Comparison of ENCODE assay signal across 10 cellular contexts in genomic region chr6:31837612-31838553, GRCh38. TPM values are rescaled to one million over a fixed set of nuclear protein-coding genes. Genes with fewer than 3 reads are reported as not detected.
A peak's percentile ranks its signal among the peaks of the same experiment; 100 is the strongest.
DNase-seq lines count a peak whose midpoint lies in the region; ATAC-seq, FAIRE-seq and TF ChIP-seq lines count a peak whose summit lies in the region.
"Had no signal": no experiment of that assay in that cellular context is flagged by ENCODE, and none has a peak within 500 bp of the region (broad histone marks: within the 10 kb centered on the region; RNA-seq: fewer than 3 reads in every experiment).

No MANE protein-coding gene starts in this region.

- in situ Hi-C loops in GM12878 (cut with MboI) = loop anchor here (10.0 kb wide), 1 partner anchor 293 kb away; the partner anchor contains the start of genes ATP6V1G2, DDX39B and NFKBIL1

- H3K4me2 ChIP-seq in GM12878 (ENCODE audit: control insufficient read depth, insufficient read depth) = peak overlapping the region; percentile 30

- intact Hi-C loops in GM12878 (cut with micrococcal nuclease; ENCODE audit: unreplicated experiment) = no loop called here

- DNase-seq in AML-193 (lab: John Stamatoyannopoulos, UW) = peak; percentile 48
- no peak for DNase-seq in GM12878 (ENCODE audit: low read depth, low spot score)
- no peak for DNase-seq in NK-92 (lab: John Stamatoyannopoulos, UW; ENCODE audit: unreplicated experiment)
- DNase-seq in DMS53 treated with DMSO at 0.1 percent for 48 hours (lab: John Stamatoyannopoulos, UW; ENCODE audit: unreplicated experiment) = no peak
- DNase-seq: NCI-H1417 treated with DMSO at 0.1 percent for 48 hours had no signal

- RAD21 ChIA-PET in GM12878 (lab: Charles Lee; ENCODE audit: unreplicated experiment) = interaction anchor here (0.8 to 2.2 kb wide), 5 partner anchors 7 to 185 kb away, joined by 3 to 10 read pairs (median 5); partner anchors contain the start of gene NEU1

- H3K36me3 ChIP-seq in HUES48 (ENCODE audit: control insufficient read depth, insufficient read depth, low read length) (peaks cover 54% of the 10 kb centered on the region), GM12878 (ENCODE audit: control insufficient read depth in 2 of 2, insufficient read depth in 2 of 2, low read length in 1 of 2) (peaks cover 10 to 24% of the 10 kb centered on the region in 2 experiments), mucosa of rectum (ENCODE audit: control insufficient read depth in 2 of 2, insufficient read depth in 2 of 2, low read length in 2 of 2) (peaks cover 32 to 43% of the 10 kb centered on the region in 2 donors)

- H3K9ac ChIP-seq in HUES48 (ENCODE audit: low read depth, low read length) = peak overlapping the region; percentile 95; the same call in 1 of the 2 replicates
- H3K9ac ChIP-seq in GM12878 (ENCODE audit: control insufficient read depth, insufficient read depth, low read length) = peak overlapping the region; percentile 90
- peak overlapping the region; percentile 24 to 98 for H3K9ac ChIP-seq in mucosa of rectum (ENCODE audit: low read depth in 1 of 2, low read length in 2 of 2)

- no peaks in the 10 kb centered on the region for H3K9me3 ChIP-seq in HUES48 (ENCODE audit: control insufficient read depth, insufficient read depth, low read length)
- H3K9me3 ChIP-seq in GM12878 (replicated peaks; ENCODE audit: control insufficient read depth, insufficient read depth, low read length) = no peaks in the 10 kb centered on the region
- H3K9me3 ChIP-seq in mucosa of rectum (ENCODE audit: control insufficient read depth in 2 of 2, low read length in 2 of 2) = no peaks in the 10 kb centered on the region

- 7% methylated on average over 9 of the region's 9 CpGs for WGBS in GM12878 (ENCODE audit: insufficient coverage, insufficient replicate concordance, low lambda C conversion rate, missing lambda C conversion rate)

- TF ChIP-seq CTCF in GM12878 (IDR thresholded peaks at IDR 0.05 in 2 of 3, conservative IDR thresholded peaks at IDR 0.05 in 1 of 3; ENCODE audit: control insufficient read depth in 2 of 3, extremely low read depth in 1 of 3, insufficient read depth in 1 of 3, low read depth in 3 of 3, low read length in 3 of 3) = no peak

- POLR2A ChIA-PET in GM12878 (lab: Charles Lee) = interaction anchor here (0.7 to 10.9 kb wide), 5 partner anchors 22 to 101 kb away, joined by 3 to 122 read pairs (median 4); partner anchors contain the start of genes CLIC1, MSH5 and NEU1

- H3K27ac ChIP-seq in HUES48 (ENCODE audit: low read depth, low read length) = peak overlapping the region; percentile 98
- H3K27ac ChIP-seq in GM12878 (ENCODE audit: control insufficient read depth, insufficient read depth) = no peak overlapping the region; the same call in 1 of the 2 replicates
- peak overlapping the region; percentile 16 to 39 for H3K27ac ChIP-seq in mucosa of rectum (ENCODE audit: low read depth in 2 of 2, low read length in 2 of 2)

- H4K20me1 ChIP-seq in GM12878 (ENCODE audit: control insufficient read depth, insufficient read depth) = peaks cover 9% of the 10 kb centered on the region

- peak overlapping the region; percentile 91 for H3K4me3 ChIP-seq in HUES48 (ENCODE audit: low read depth, low read length)
- H3K4me3 ChIP-seq in GM12878 = peak overlapping the region; percentile 82
- H3K4me3 ChIP-seq in mucosa of rectum (ENCODE audit: low read length in 2 of 2) = peak overlapping the region; percentile 20 to 89

- H3K4me1 ChIP-seq in HUES48 (ENCODE audit: control insufficient read depth, insufficient read depth, low read length) (peaks cover 7% of the 10 kb centered on the region), GM12878 (ENCODE audit: control insufficient read depth, insufficient read depth, low read length) (peaks cover 17% of the 10 kb centered on the region), mucosa of rectum (ENCODE audit: control insufficient read depth in 2 of 2, insufficient read depth in 2 of 2, low read length in 2 of 2) (peaks cover 27 to 42% of the 10 kb centered on the region in 2 donors)

- TF ChIP-seq EP300 in GM12878 (IDR thresholded peaks at IDR 0.05; ENCODE audit: borderline replicate concordance in 1 of 2, control insufficient read depth in 1 of 2, low read depth in 2 of 2, low read length in 2 of 2) = no peak

- no peak for FAIRE-seq in GM12878 (lab: Jason Lieb, UNC)
- FAIRE-seq: bronchial epithelial cell had no signal

- TF ChIP-seq RAD21 in GM12878 (IDR thresholded peaks at IDR 0.05; ENCODE audit: insufficient read depth, low read depth, low read length) = no peak

- TF ChIP-seq POLR2A in GM12878 (IDR thresholded peaks at IDR 0.05; ENCODE audit: low read depth, low read length) = no peak

- no peak overlapping the region for H2AFZ ChIP-seq in GM12878 (ENCODE audit: control insufficient read depth, low read depth, low read length)

- SMC1A ChIA-PET in GM12878 (lab: Charles Lee; ENCODE audit: uncharacterized antibody, unreplicated experiment) = interaction anchor here (0.6 to 2.3 kb wide), 12 partner anchors 15 to 430 kb away, joined by 3 to 13 read pairs (median 4); partner anchors contain the start of genes DDX39B and NEU1

- CTCF ChIA-PET in GM12878 (lab: Yijun Ruan, JAX) = interaction anchor here (0.6 to 3.3 kb wide), 9 partner anchors 12 to 109 kb away, joined by 3 to 22 read pairs (median 3); partner anchors contain the start of genes DDAH2 and NEU1

- ATAC-seq in GM12878 = no peak
- no peak for ATAC-seq in GM19023 (IDR thresholded peaks at IDR 0.05; ENCODE audit: unreplicated experiment)
- ATAC-seq in HG02610 (IDR thresholded peaks at IDR 0.05; ENCODE audit: unreplicated experiment) = no peak

- peaks cover 52% of the 10 kb centered on the region for H3K79me2 ChIP-seq in GM12878 (ENCODE audit: control insufficient read depth, insufficient read depth, low read length)

- no TSS peak for BruUV-seq in GM12878 (replicated peaks; lab: Mats Ljungman, UMichigan)

- no peaks in the 10 kb centered on the region for H3K27me3 ChIP-seq in HUES48 (ENCODE audit: control insufficient read depth, insufficient read depth, low read length)
- no peaks in the 10 kb centered on the region for H3K27me3 ChIP-seq in GM12878 (replicated peaks in 1 of 2; ENCODE audit: control insufficient read depth in 2 of 2, insufficient read depth in 2 of 2, low read length in 1 of 2)
- H3K27me3 ChIP-seq in mucosa of rectum (ENCODE audit: control insufficient read depth in 2 of 2, insufficient read depth in 2 of 2, low read length in 2 of 2) = no peaks in the 10 kb centered on the region

RNA-seq across cellular contexts. Expression of gene HSPA1B, which starts 10.3 kb away (rescaled TPM):
- total RNA-seq in GM12878 (2013; cell fraction: nucleolus; rRNA removed) = 55.2 and 66.8 TPM in 2 replicates
- 23.5 and 24.0 TPM in 2 replicates for total RNA-seq in GM12878 (2014; rRNA removed)
- 5.9 and 8.1 TPM in 2 replicates for total RNA-seq in GM12878 (2014; rRNA removed; fragmentation: Illumina TruSeq; extraction: Trizol)
- 27.2 and 29.3 TPM in 2 replicates for total RNA-seq in GM12878 (2021)
- 8.8 TPM for polyA plus RNA-seq in GM12878 (2011; ENCODE audit: low read depth)
- polyA plus RNA-seq in GM12878 (2011; rRNA removed) = 5.1 and 12.8 TPM in 2 replicates
- polyA plus RNA-seq in GM12878 (2011; cell fraction: cytosol; rRNA removed) = 11.5 and 13.7 TPM in 2 replicates
- polyA plus RNA-seq in GM12878 (2011; cell fraction: nucleus; rRNA removed) = 42.5 and 57.1 TPM in 2 replicates
- 20.1 and 23.6 TPM in 2 replicates for polyA plus RNA-seq in GM12878 (2012)
- 1.00 and 4.6 TPM in 2 replicates for polyA plus RNA-seq in GM12878 (2014; fragmentation: Illumina TruSeq; extraction: Trizol)
- polyA plus RNA-seq in GM12878 (2014; fragmentation: Nextera tagmentation; extraction: Ambion mirVana) = under 1 TPM; 0.11 to 0.33 TPM
- 12.7 and 17.7 TPM in 2 replicates for polyA plus RNA-seq in GM12878 (2014; rRNA removed)
- polyA plus RNA-seq in GM12878 (2016; fragmentation: Nextera tagmentation; extraction: Ambion mirVana) = 10 to 100 TPM; 39.1 to 40.5 TPM
- 14.0 and 14.9 TPM in 2 replicates for polyA minus RNA-seq in GM12878 (2011; rRNA and poly(A)+ RNA removed)
- polyA minus RNA-seq in GM12878 (2011; cell fraction: cytosol; rRNA and poly(A)+ RNA removed) = 14.2 and 14.9 TPM in 2 replicates
- polyA minus RNA-seq in GM12878 (2011; cell fraction: nucleus; rRNA and poly(A)+ RNA removed) = 45.8 and 51.9 TPM in 2 replicates

RNA-seq across cellular contexts. Expression of gene HSPA1A, which starts 22.5 kb away (rescaled TPM):
- total RNA-seq in GM12878 (2013; cell fraction: nucleolus; rRNA removed) = 47.6 and 52.7 TPM in 2 replicates
- total RNA-seq in GM12878 (2014; rRNA removed) (29.2 and 29.9 TPM in 2 replicates), GM12878 (2014; rRNA removed; fragmentation: Illumina TruSeq; extraction: Trizol) (10.9 and 12.3 TPM in 2 replicates), GM12878 (2021) (26.5 and 27.2 TPM in 2 replicates)
- 7.5 TPM for polyA plus RNA-seq in GM12878 (2011; ENCODE audit: low read depth)
- polyA plus RNA-seq in GM12878 (2011; rRNA removed) (3.7 and 9.8 TPM in 2 replicates), GM12878 (2014; fragmentation: Illumina TruSeq; extraction: Trizol) (1.3 and 8.0 TPM in 2 replicates), GM12878 (2014; fragmentation: Nextera tagmentation; extraction: Ambion mirVana) (1 to 10 TPM in 1 of 2 experiments, under 1 TPM in 1; 0.29 to 1.3 TPM), GM12878 (2014; rRNA removed) (22.8 and 26.3 TPM in 2 replicates), GM12878 (2016; fragmentation: Nextera tagmentation; extraction: Ambion mirVana) (10 to 100 TPM; 51.1 to 51.8 TPM)
- polyA plus RNA-seq in GM12878 (2011; cell fraction: cytosol; rRNA removed) = 12.3 and 14.0 TPM in 2 replicates
- polyA plus RNA-seq in GM12878 (2011; cell fraction: nucleus; rRNA removed) = 22.0 and 36.5 TPM in 2 replicates
- polyA plus RNA-seq in GM12878 (2012) = 10.5 and 14.8 TPM in 2 replicates
- polyA minus RNA-seq in GM12878 (2011; rRNA and poly(A)+ RNA removed) = 7.6 and 8.8 TPM in 2 replicates
- polyA minus RNA-seq in GM12878 (2011; cell fraction: cytosol; rRNA and poly(A)+ RNA removed) = 5.7 and 7.3 TPM in 2 replicates
- 13.3 and 22.4 TPM in 2 replicates for polyA minus RNA-seq in GM12878 (2011; cell fraction: nucleus; rRNA and poly(A)+ RNA removed)

RNA-seq across cellular contexts. Expression of gene HSPA1L, which starts 22.8 kb away (rescaled TPM):
- total RNA-seq in GM12878 (2013; cell fraction: nucleolus; rRNA removed) = 0.66 and 1.0 TPM in 2 replicates
- total RNA-seq in GM12878 (2014; rRNA removed) = 1.2 and 1.4 TPM in 2 replicates
- total RNA-seq in GM12878 (2014; rRNA removed; fragmentation: Illumina TruSeq; extraction: Trizol) = 1.4 and 1.6 TPM in 2 replicates
- total RNA-seq in GM12878 (2021) = 1.5 and 1.6 TPM in 2 replicates
- polyA plus RNA-seq in GM12878 (2011; ENCODE audit: low read depth) = 0.67 TPM
- 1.8 and 1.9 TPM in 2 replicates for polyA plus RNA-seq in GM12878 (2011; rRNA removed)
- polyA plus RNA-seq in GM12878 (2011; cell fraction: cytosol; rRNA removed) = 1.1 TPM in 2 replicates
- polyA plus RNA-seq in GM12878 (2011; cell fraction: nucleus; rRNA removed) = 0.82 and 1.1 TPM in 2 replicates
- 0.54 and 0.86 TPM in 2 replicates for polyA plus RNA-seq in GM12878 (2012)
- polyA plus RNA-seq in GM12878 (2014; fragmentation: Illumina TruSeq; extraction: Trizol) = 1.5 and 1.6 TPM in 2 replicates
- under 1 TPM; 0.69 TPM for polyA plus RNA-seq in GM12878 (2014; fragmentation: Nextera tagmentation; extraction: Ambion mirVana)
- 1.4 and 1.6 TPM in 2 replicates for polyA plus RNA-seq in GM12878 (2014; rRNA removed)
- polyA plus RNA-seq in GM12878 (2016; fragmentation: Nextera tagmentation; extraction: Ambion mirVana) = 1 to 10 TPM; 1.6 to 2.5 TPM
- polyA minus RNA-seq in GM12878 (2011; rRNA and poly(A)+ RNA removed) = 1.3 and 1.4 TPM in 2 replicates
- polyA minus RNA-seq in GM12878 (2011; cell fraction: cytosol; rRNA and poly(A)+ RNA removed) = 0.94 TPM in 1 of 2 replicates, not detected in the other
- polyA minus RNA-seq in GM12878 (2011; cell fraction: nucleus; rRNA and poly(A)+ RNA removed) = 0.29 and 0.36 TPM in 2 replicates

RNA-seq across cellular contexts. Expression of gene NEU1, which starts 24.7 kb away (rescaled TPM):
- total RNA-seq in GM12878 (2013; cell fraction: nucleolus; rRNA removed) = 19.6 and 19.9 TPM in 2 replicates
- total RNA-seq in GM12878 (2014; rRNA removed) (24.6 and 26.9 TPM in 2 replicates), GM12878 (2014; rRNA removed; fragmentation: Illumina TruSeq; extraction: Trizol) (18.8 and 20.3 TPM in 2 replicates), GM12878 (2021) (22.5 and 22.7 TPM in 2 replicates)
- polyA plus RNA-seq in GM12878 (2011; ENCODE audit: low read depth) = 17.0 TPM
- polyA plus RNA-seq in GM12878 (2011; rRNA removed) (13.0 and 22.4 TPM in 2 replicates), GM12878 (2014; fragmentation: Illumina TruSeq; extraction: Trizol) (16.3 and 21.5 TPM in 2 replicates), GM12878 (2014; fragmentation: Nextera tagmentation; extraction: Ambion mirVana) (10 to 100 TPM in 1 of 2 experiments, 1 to 10 TPM in 1; 7.2 to 12.5 TPM), GM12878 (2014; rRNA removed) (26.7 and 28.1 TPM in 2 replicates), GM12878 (2016; fragmentation: Nextera tagmentation; extraction: Ambion mirVana) (10 to 100 TPM; 18.5 to 21.8 TPM)
- polyA plus RNA-seq in GM12878 (2011; cell fraction: cytosol; rRNA removed) = 31.4 and 33.5 TPM in 2 replicates
- 16.9 and 20.6 TPM in 2 replicates for polyA plus RNA-seq in GM12878 (2011; cell fraction: nucleus; rRNA removed)
- 24.3 and 29.0 TPM in 2 replicates for polyA plus RNA-seq in GM12878 (2012)
- 17.0 and 28.1 TPM in 2 replicates for polyA minus RNA-seq in GM12878 (2011; rRNA and poly(A)+ RNA removed)
- 4.1 and 7.6 TPM in 2 replicates for polyA minus RNA-seq in GM12878 (2011; cell fraction: cytosol; rRNA and poly(A)+ RNA removed)
- polyA minus RNA-seq in GM12878 (2011; cell fraction: nucleus; rRNA and poly(A)+ RNA removed) = 7.3 and 8.6 TPM in 2 replicates

RNA-seq across cellular contexts. Expression of gene LSM2, which starts 31.1 kb away (rescaled TPM):
- total RNA-seq in GM12878 (2013; cell fraction: nucleolus; rRNA removed) = 5.2 and 7.8 TPM in 2 replicates
- total RNA-seq in GM12878 (2014; rRNA removed) = 146 and 163 TPM in 2 replicates
- 97.1 and 99.1 TPM in 2 replicates for total RNA-seq in GM12878 (2014; rRNA removed; fragmentation: Illumina TruSeq; extraction: Trizol)
- 117 and 123 TPM in 2 replicates for total RNA-seq in GM12878 (2021)
- 82.2 TPM for polyA plus RNA-seq in GM12878 (2011; ENCODE audit: low read depth)
- polyA plus RNA-seq in GM12878 (2011; rRNA removed) = 81.9 and 101 TPM in 2 replicates
- polyA plus RNA-seq in GM12878 (2011; cell fraction: cytosol; rRNA removed) = 186 and 196 TPM in 2 replicates
- polyA plus RNA-seq in GM12878 (2011; cell fraction: nucleus; rRNA removed) = 68.3 and 79.7 TPM in 2 replicates
- polyA plus RNA-seq in GM12878 (2012) = 82.7 and 97.0 TPM in 2 replicates
- 116 and 131 TPM in 2 replicates for polyA plus RNA-seq in GM12878 (2014; fragmentation: Illumina TruSeq; extraction: Trizol)
- 100 to 1,000 TPM; 245 to 248 TPM for polyA plus RNA-seq in GM12878 (2014; fragmentation: Nextera tagmentation; extraction: Ambion mirVana)
- polyA plus RNA-seq in GM12878 (2014; rRNA removed) = 143 and 165 TPM in 2 replicates
- 100 to 1,000 TPM; 238 to 276 TPM for polyA plus RNA-seq in GM12878 (2016; fragmentation: Nextera tagmentation; extraction: Ambion mirVana)
- polyA minus RNA-seq in GM12878 (2011; rRNA and poly(A)+ RNA removed) = 102 and 120 TPM in 2 replicates
- 47.5 and 49.6 TPM in 2 replicates for polyA minus RNA-seq in GM12878 (2011; cell fraction: cytosol; rRNA and poly(A)+ RNA removed)
- polyA minus RNA-seq in GM12878 (2011; cell fraction: nucleus; rRNA and poly(A)+ RNA removed) = 10.9 and 15.6 TPM in 2 replicates

Comparison
In these comparisons a context has a peak if more than half of its experiments do, and no peak if none do; other contexts are left out.
1. DNase-seq: peak in AML-193 (2 of 2); none in GM12878 (single experiment), NK-92 (single experiment) and DMS53 treated with DMSO at 0.1 percent for 48 hours (single experiment).
2. Peak in every context shown above with its lines, with median percentiles within 50 percentile points of each other: H3K4me3 ChIP-seq and H3K9ac ChIP-seq.